In genomic region chr16:56519459-56520250, GRCh38 we compare ENCODE assay signal across 8 cellular contexts. TPM values are rescaled to one million over a fixed set of nuclear protein-coding genes. Genes with fewer than 3 reads are reported as not detected.
A peak's percentile ranks its signal among the peaks of the same experiment; 100 is the strongest.
DNase-seq lines count a peak whose midpoint lies in the region; ATAC-seq and TF ChIP-seq lines count a peak whose summit lies in the region.

Gene BBS2 (minus strand): TSS chr16:56520024. CDS start chr16:56519862, 162 bp downstream.

- H3K36me3 Mint-ChIP-seq in activated CD4-positive, alpha-beta T cell treated with anti-CD3 and anti-CD28 coated beads for 36 hours (ENCODE audit: low read depth), result no peaks in the 10 kb centered on the region
- no peaks in the 10 kb centered on the region for H3K36me3 Mint-ChIP-seq in chondrocyte (ENCODE audit: low read depth)

- POLR2A ChIA-PET in activated CD4-positive, alpha-beta T cell treated with anti-CD3 and anti-CD28 coated beads for 36 hours (lab: Charles Lee), result interaction anchor here (0.5 to 0.8 kb wide), 2 partner anchors 69 to 97 kb away, joined by 3 to 8 read pairs; partner anchors contain the start of genes NUDT21 and OGFOD1

- DNase-seq in Ammon's horn (ENCODE audit: low spot score), result peak; percentile 88
- DNase-seq in NCI-H510A (lab: John Stamatoyannopoulos, UW), result peak; percentile 38
- peak; percentile 93 for DNase-seq in activated CD4-positive, alpha-beta T cell treated with anti-CD3 and anti-CD28 coated beads for 36 hours
- DNase-seq in chondrocyte (ENCODE audit: low spot score), result peak; percentile 93
- DNase-seq in kidney epithelial cell (ENCODE audit: low read depth), result peak; percentile 39
- peak; percentile 93 for DNase-seq in stimulated activated CD4-positive, alpha-beta T cell treated with anti-CD3 and anti-CD28 coated beads, Interleukin-15, amount 100 ng/mL, for 24 hours

- peak; percentile 74 for TF ChIP-seq POLR2A in GM19099 (IDR thresholded peaks at IDR 0.05; ENCODE audit: extremely low read depth, insufficient read length, low read depth)

- peak within 1 kb of the TSS; percentile 61 for H3K27ac Mint-ChIP-seq in activated CD4-positive, alpha-beta T cell treated with anti-CD3 and anti-CD28 coated beads for 36 hours
- H3K27ac Mint-ChIP-seq in chondrocyte (ENCODE audit: unreplicated experiment), result peak within 1 kb of the TSS; percentile 86

- peak; percentile 33 for TF ChIP-seq CTCF in chondrocyte (IDR thresholded peaks at IDR 0.05)
- no peak for TF ChIP-seq CTCF in kidney epithelial cell (IDR thresholded peaks at IDR 0.05; ENCODE audit: insufficient read depth, low read length, poor library complexity, severe bottlenecking)

- H3K9me3 Mint-ChIP-seq in activated CD4-positive, alpha-beta T cell treated with anti-CD3 and anti-CD28 coated beads for 36 hours (ENCODE audit: low read depth), result no peaks in the 10 kb centered on the region
- no peaks in the 10 kb centered on the region for H3K9me3 Mint-ChIP-seq in chondrocyte (ENCODE audit: low read depth)

- H3K27me3 ChIP-seq in kidney epithelial cell (ENCODE audit: control insufficient read depth, insufficient read depth, low read length), result no peaks in the 10 kb centered on the region

- peaks cover 32% of the 10 kb centered on the region for H3K4me1 Mint-ChIP-seq in activated CD4-positive, alpha-beta T cell treated with anti-CD3 and anti-CD28 coated beads for 36 hours
- H3K4me1 Mint-ChIP-seq in chondrocyte (ENCODE audit: low read depth), result peaks cover 50% of the 10 kb centered on the region

- H3K4me3 ChIP-seq in kidney epithelial cell (ENCODE audit: low read depth, low read length), result peak within 1 kb of the TSS; percentile 97

- no peaks in the 10 kb centered on the region for H3K27me3 Mint-ChIP-seq in activated CD4-positive, alpha-beta T cell treated with anti-CD3 and anti-CD28 coated beads for 36 hours
- no peaks in the 10 kb centered on the region for H3K27me3 Mint-ChIP-seq in chondrocyte (ENCODE audit: low read depth)

- peak; percentile 61 for ATAC-seq in HG03378 (IDR thresholded peaks at IDR 0.05; ENCODE audit: unreplicated experiment)
- ATAC-seq in activated CD4-positive, alpha-beta T cell treated with anti-CD3 and anti-CD28 coated beads for 36 hours, result peak; percentile 90

- intact Hi-C loops in activated CD4-positive, alpha-beta T cell treated with anti-CD3 and anti-CD28 coated beads for 36 hours (cut with DNase I, micrococcal nuclease), result loop anchor here in 1 of 2 experiments (1.0 kb wide), 3 partner anchors 68 to 211 kb away; partner anchors contain the start of genes MT1X, NUDT21, NUP93 and OGFOD1

- peak within 1 kb of the TSS; percentile 79 for H3K4me3 Mint-ChIP-seq in activated CD4-positive, alpha-beta T cell treated with anti-CD3 and anti-CD28 coated beads for 36 hours
- peak within 1 kb of the TSS; percentile 82 for H3K4me3 Mint-ChIP-seq in chondrocyte (ENCODE audit: unreplicated experiment)

- CTCF ChIA-PET in activated CD4-positive, alpha-beta T cell treated with anti-CD3 and anti-CD28 coated beads for 36 hours (lab: Charles Lee), result interaction anchor here (0.6 to 0.8 kb wide), 7 partner anchors 86 to 943 kb away, joined by 3 to 5 read pairs (median 3); partner anchors contain the start of gene POLR2C

- no peaks in the 10 kb centered on the region for H3K36me3 ChIP-seq in kidney epithelial cell (ENCODE audit: control insufficient read depth, insufficient read depth, low read length)

RNA-seq across cellular contexts. Expression of gene BBS2, which starts in this region (rescaled TPM):
- total RNA-seq in activated CD4-positive, alpha-beta T cell treated with anti-CD3 and anti-CD28 coated beads for 36 hours, result 10 to 100 TPM; 15.4 to 23.2 TPM
- 32.6 to 47.0 TPM (median 36.9 TPM) in 3 replicates for total RNA-seq in chondrocyte
- total RNA-seq in kidney epithelial cell, result 27.9 and 34.2 TPM in 2 replicates

Comparison
In these comparisons a context has a peak if more than half of its experiments do, and no peak if none do; other contexts are left out.
1. Peak in every context shown above with its lines: DNase-seq, ATAC-seq and H3K4me3 ChIP-seq.
2. DNase-seq: peak in every context shown above with its lines; median percentile 93 in activated CD4-positive, alpha-beta T cell treated with anti-CD3 and anti-CD28 coated beads for 36 hours; 93 in chondrocyte; 93 in stimulated activated CD4-positive, alpha-beta T cell treated with anti-CD3 and anti-CD28 coated beads, Interleukin-15, amount 100 ng/mL, for 24 hours; 88 in Ammon's horn; 39 in kidney epithelial cell; 38 in NCI-H510A.